In the genomic region with DNA sequence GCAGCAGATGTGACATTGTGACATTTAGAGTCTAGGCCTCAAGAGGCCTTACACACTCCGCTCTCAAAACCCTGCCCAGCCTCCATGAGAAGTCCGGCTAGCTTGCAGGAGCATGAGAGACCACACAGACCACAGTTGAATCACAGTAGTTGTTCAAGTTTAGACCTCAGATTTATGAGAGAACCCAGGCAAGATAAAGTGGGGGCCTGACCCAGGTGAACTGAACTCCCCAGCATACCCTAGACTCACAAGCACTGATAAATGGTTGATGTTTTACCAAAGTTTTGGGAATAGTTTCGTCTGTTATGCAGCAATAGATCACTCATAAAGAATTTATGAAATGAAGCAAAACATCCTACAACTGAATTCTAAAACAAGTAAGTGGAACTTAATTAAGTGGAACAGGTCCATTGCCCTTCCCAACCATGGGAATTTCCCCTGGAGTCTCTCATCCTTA, we compare ENCODE assay signal across 12 cellular contexts. TPM values are rescaled to one million over a fixed set of nuclear protein-coding genes. Genes with fewer than 3 reads are reported as not detected.
DNase-seq lines count a peak whose midpoint lies in the region; ATAC-seq and TF ChIP-seq lines count a peak whose summit lies in the region.
"Had no signal": no experiment of that assay in that cellular context is flagged by ENCODE, and none has a peak within 500 bp of the region (broad histone marks: within the 10 kb centered on the region; RNA-seq: fewer than 3 reads in every experiment).

No MANE protein-coding gene starts in this region.

- H3K9me3 Mint-ChIP-seq in IgD-negative memory B cell (peaks cover 0 to 2% (median 0%) of the 10 kb centered on the region in 3 donors), chondrocyte (ENCODE audit: low read depth) (no peaks in the 10 kb centered on the region)

- 91 to 96% methylated on average over 3 of the region's 3 CpGs for WGBS in heart right ventricle, 2 donors

- H3K27me3 Mint-ChIP-seq in IgD-negative memory B cell (no peaks in the 10 kb centered on the region), chondrocyte (ENCODE audit: low read depth) (no peaks in the 10 kb centered on the region)

- H3K27me3 ChIP-seq in ACC112 (ENCODE audit: insufficient read depth, low read length) (no peaks in the 10 kb centered on the region), heart right ventricle (no peaks in the 10 kb centered on the region)
- H3K27me3 ChIP-seq: BLaER1 treated with 17β-estradiol and CSF1 and Interleukin-3, amounts not matched to agents 10 nM and 100 nM; SJCRH30 had no signal

- DNase-seq in chondrocyte (ENCODE audit: low spot score) = no peak
- no peak for DNase-seq in heart right ventricle
- no peak for DNase-seq in KBM-7
- DNase-seq in SIG-M5 (lab: John Stamatoyannopoulos, UW) = no peak
- DNase-seq: activated CD4-positive, alpha-beta T cell treated with anti-CD3 and anti-CD28 coated beads, Interleukin-2, amount 50 U/mL, for 1 hour; NCI-H510A; SJCRH30 had no signal

- in situ Hi-C loops in KBM-7 (cut with MboI; ENCODE audit: low pct_unique_long_range_greater_than_20kb, low sequenced_read_pairs) = no loop called here

- ATAC-seq in GM18861 (IDR thresholded peaks at IDR 0.05; ENCODE audit: unreplicated experiment) (peak; percentile 20), GM19467 (IDR thresholded peaks at IDR 0.05; ENCODE audit: unreplicated experiment) (no peak), heart right ventricle (no peak)

- H3K27ac Mint-ChIP-seq in IgD-negative memory B cell (peak overlapping the region in 2 of 3 donors; percentile 74 to 78), chondrocyte (ENCODE audit: unreplicated experiment) (peak overlapping the region; percentile 14)

- no peaks in the 10 kb centered on the region for H3K36me3 ChIP-seq in ACC112 (ENCODE audit: insufficient read depth, low read length)
- H3K36me3 ChIP-seq in heart right ventricle = no peaks in the 10 kb centered on the region
- H3K36me3 ChIP-seq: BLaER1 treated with 17β-estradiol and CSF1 and Interleukin-3, amounts not matched to agents 10 nM and 100 nM; SJCRH30 had no signal

- H3K79me2 ChIP-seq in ACC112 (ENCODE audit: control insufficient read depth, insufficient read depth, low read length, unreplicated experiment) = peaks cover 8% of the 10 kb centered on the region

- no peaks in the 10 kb centered on the region for H3K36me3 Mint-ChIP-seq in IgD-negative memory B cell
- no peaks in the 10 kb centered on the region for H3K36me3 Mint-ChIP-seq in chondrocyte (ENCODE audit: low read depth)

- TF ChIP-seq CTCF in chondrocyte (IDR thresholded peaks at IDR 0.05) (no peak), heart right ventricle (IDR thresholded peaks at IDR 0.05) (no peak)

- H3K4me3 ChIP-seq in ACC112 (ENCODE audit: low read depth, low read length) = peak overlapping the region; percentile 41; the same call in 1 of the 2 replicates
- H3K4me3 ChIP-seq in heart right ventricle = no peak overlapping the region
- H3K4me3 ChIP-seq: BLaER1 treated with 17β-estradiol and CSF1 and Interleukin-3, amounts not matched to agents 10 nM and 100 nM; SJCRH30 had no signal

- H2AFZ ChIP-seq in ACC112 (ENCODE audit: low read length, unreplicated experiment) = peak overlapping the region; percentile 89

- H3K27ac ChIP-seq in ACC112 (ENCODE audit: low read depth, low read length) (peak overlapping the region; percentile 96), heart right ventricle (peak overlapping the region in 1 of 10 donors; percentile 49)
- H3K27ac ChIP-seq: SJCRH30 had no signal

- H3K4me1 Mint-ChIP-seq in IgD-negative memory B cell (peaks cover 4 to 10% (median 9%) of the 10 kb centered on the region in 3 donors), chondrocyte (ENCODE audit: low read depth) (peaks cover 3% of the 10 kb centered on the region)

- H3K9me3 ChIP-seq in heart right ventricle = no peaks in the 10 kb centered on the region
- H3K9me3 ChIP-seq: BLaER1 treated with 17β-estradiol and CSF1 and Interleukin-3, amounts not matched to agents 10 nM and 100 nM; SJCRH30 had no signal

- intact Hi-C loops in heart right ventricle (cut with DNase I) = no loop called here

- H3K4me3 Mint-ChIP-seq in IgD-negative memory B cell (peak overlapping the region in 3 of 4 donors; percentile 13 to 79 (median 52)), chondrocyte (ENCODE audit: unreplicated experiment) (no peak overlapping the region)

- H3K4me1 ChIP-seq in ACC112 (ENCODE audit: control insufficient read depth, insufficient read depth, low read length, unreplicated experiment) (peaks cover 55% of the 10 kb centered on the region), heart right ventricle (peaks cover 0 to 70% (median 15%) of the 10 kb centered on the region in 9 donors)

RNA-seq across cellular contexts. Expression of gene STAT1, which starts 4.7 kb away (rescaled TPM):
- polyA plus RNA-seq in IgD-negative memory B cell (73.8 TPM), heart right ventricle (10 to 100 TPM in 1 of 2 donors, 1 to 10 TPM in 1; 8.9 to 14.6 TPM)
- total RNA-seq in chondrocyte (71.5 to 143 TPM (median 140 TPM) in 3 replicates), heart right ventricle (100 to 1,000 TPM in 1 of 10 donors, 10 to 100 TPM in 9; 35.9 to 438 (median 52.4) TPM)
